In genomic region chr13:101736551-101736950, GRCh38 we compare ENCODE assay signal across 26 cellular contexts.
"Had no signal": no experiment of that assay in that cellular context is flagged by ENCODE, and none has a peak within 500 bp of the region (broad histone marks: within the 10 kb centered on the region; RNA-seq: fewer than 3 reads in every experiment).

No MANE protein-coding gene starts in this region.

- DNase-seq: activated CD4-positive, alpha-beta T cell treated with anti-CD3 and anti-CD28 coated beads for 4 hours; activated CD4-positive, alpha-beta T cell treated with anti-CD3 and anti-CD28 coated beads, Interleukin-2, amount 50 U/mL, for 4 hours; activated effector memory CD4-positive, alpha-beta T cell treated with Interleukin-2 at 50 U/mL for 16 hours; activated naive CD4-positive, alpha-beta T cell treated with Interleukin-2 at 50 U/mL for 16 hours; aorta; caudate nucleus; cortex of kidney; effector memory CD8-positive, alpha-beta T cell; foreskin keratinocyte; heart left ventricle; hypothalamus; immature natural killer cell; kidney; mesenchymal stem cell; natural killer cell; occipital lobe; right cardiac atrium; stimulated activated CD4-positive, alpha-beta T cell treated with anti-CD3 and anti-CD28 coated beads, Interleukin-15, amount 100 ng/mL, for 24 hours; stimulated activated CD4-positive, alpha-beta T cell treated with anti-CD3 and anti-CD28 coated beads, Interleukin-2, amount 100 ng/mL, for 24 hours; stimulated activated naive B cell treated with anti-CD40 and anti-IgM and Interleukin-4, amounts not matched to agents 10 μg/mL and 1 μg/mL and 100 μg/mL, for 72 hours; stomach; thyroid gland; upper lobe of left lung had no signal

- H3K4me3 ChIP-seq: esophagus muscularis mucosa, heart left ventricle, neural progenitor cell, stomach, thyroid gland, upper lobe of left lung, vagina had no signal

- ATAC-seq: effector memory CD8-positive, alpha-beta T cell; foreskin keratinocyte; heart left ventricle; natural killer cell; right cardiac atrium; stimulated activated naive B cell treated with anti-CD40 and anti-IgM and Interleukin-4, amounts not matched to agents 10 μg/mL and 1 μg/mL and 100 μg/mL, for 72 hours had no signal
